In the genomic region with DNA sequence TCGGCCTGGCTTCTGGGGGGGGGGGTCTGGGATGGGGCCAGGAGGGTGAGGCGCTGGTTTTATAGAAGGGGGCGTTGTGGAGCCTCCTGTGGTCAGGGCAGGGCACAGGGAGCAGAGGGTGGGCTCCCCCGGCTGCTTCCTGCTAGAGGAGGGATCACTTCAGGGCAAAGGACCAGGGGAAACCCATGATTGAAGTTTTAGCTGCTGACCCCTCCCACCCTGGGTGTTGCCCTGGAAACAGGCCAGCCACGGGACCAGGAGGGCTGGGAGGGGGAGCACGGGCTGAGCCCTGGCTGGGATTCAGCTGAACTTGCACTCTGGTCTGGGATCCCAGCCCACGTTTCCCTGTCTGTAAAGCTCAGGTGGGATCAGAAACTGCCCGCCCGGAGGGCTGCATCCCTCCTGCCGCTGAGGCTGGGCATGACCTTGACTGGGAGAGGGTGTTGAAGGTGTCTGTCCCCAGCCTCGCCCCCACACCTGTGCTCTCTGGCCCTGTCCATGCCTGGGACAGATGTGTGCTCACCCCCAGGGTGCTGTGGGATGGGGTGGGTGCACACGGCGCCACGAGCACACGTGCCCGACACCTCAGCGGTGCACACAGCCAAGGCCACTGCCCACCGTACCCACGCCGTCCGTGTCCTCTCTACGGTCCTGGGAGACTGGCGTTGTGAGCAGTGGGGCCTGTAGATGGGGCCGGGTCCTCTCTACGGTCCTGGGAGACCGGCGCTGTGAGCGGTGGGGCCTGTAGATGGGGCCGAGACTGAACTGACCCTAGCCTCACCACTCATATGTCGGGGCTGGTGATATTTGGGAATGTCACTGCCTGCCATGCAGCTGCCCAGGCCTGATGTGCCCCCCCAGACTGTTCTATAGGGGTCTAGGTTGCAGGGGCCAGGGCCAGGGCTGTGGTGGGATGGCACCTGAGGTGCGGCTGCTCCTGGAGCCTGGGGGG, we compare ENCODE assay signal across 8 cellular contexts. TPM values are rescaled to one million over a fixed set of nuclear protein-coding genes. Genes with fewer than 3 reads are reported as not detected.
A peak's percentile ranks its signal among the peaks of the same experiment; 100 is the strongest.
DNase-seq lines count a peak whose midpoint lies in the region; ATAC-seq, FAIRE-seq and TF ChIP-seq lines count a peak whose summit lies in the region.

No MANE protein-coding gene starts in this region.

- peak overlapping the region; percentile 87 for H3K4me2 ChIP-seq in H1 (ENCODE audit: insufficient read depth in 1 of 2, low read depth in 2 of 2, low read length in 2 of 2)

- H2AFZ ChIP-seq in H1 (ENCODE audit: low read length) = no peak overlapping the region

- DNase-seq in GM10266 (ENCODE audit: extremely low spot score) (peak; percentile 82), RCC 7860 (ENCODE audit: low spot score) (peak; percentile 75), H1 (ENCODE audit: low read depth in 1 of 2, low spot score in 2 of 2) (peak; percentile 67 to 89), lung microvascular endothelial cell (ENCODE audit: low read depth in 2 of 2) (peak; percentile 87 to 99), uterus (peak; percentile 96), natural killer cell (no peak)

- peaks cover 7 to 24% of the 10 kb centered on the region in 2 experiments for H4K20me1 ChIP-seq in H1 (replicated peaks in 1 of 2; ENCODE audit: control insufficient read depth in 1 of 2, insufficient read depth in 2 of 2, low read length in 2 of 2)

- intact Hi-C loops in uterus (cut with DNase I; ENCODE audit: low total_unique reads) (no loop called here), natural killer cell (cut with micrococcal nuclease) (loop anchor here (10.0 kb wide), 1 partner anchor 70 kb away; a partner anchor contains a TSS)

- peak overlapping the region; percentile 57; the same call in 1 of the 2 replicates for H2AK5ac ChIP-seq in H1 (ENCODE audit: low read depth, low read length)

- H2BK120ac ChIP-seq in H1 (replicated peaks; ENCODE audit: low read depth, low read length) = no peak overlapping the region

- ATAC-seq in HG02884 (IDR thresholded peaks at IDR 0.05; ENCODE audit: unreplicated experiment) = no peak
- ATAC-seq in HG03571 (IDR thresholded peaks at IDR 0.05; ENCODE audit: unreplicated experiment) = no peak
- no peak for ATAC-seq in natural killer cell

- peaks cover 27% of the 10 kb centered on the region; the same call in 1 of the 2 replicates for H3K23me2 ChIP-seq in H1 (ENCODE audit: low read depth, low read length)

- H3K18ac ChIP-seq in H1 (ENCODE audit: extremely low read depth, low read length) = peak overlapping the region; percentile 81

- H3K4me3 ChIP-seq in H1 (ENCODE audit: extremely low read depth in 1 of 4, insufficient read depth in 2 of 4, low read depth in 3 of 4, low read length in 4 of 4) (peak overlapping the region; percentile 51 to 96 (median 74)), uterus (peak overlapping the region; percentile 71 to 99)

- POLR2A ChIA-PET in H1 (lab: Charles Lee; ENCODE audit: partially characterized antibody) = interaction anchor here (0.8 to 40.4 kb wide), 8 partner anchors 12 to 210 kb away, joined by 3 to 1917 read pairs (median 3); a partner anchor contains a TSS

- H4K8ac ChIP-seq in H1 (ENCODE audit: extremely low read depth, insufficient read depth, low read length) = peak overlapping the region; percentile 0; the same call in 1 of the 2 replicates

- no peaks in the 10 kb centered on the region for H3K36me3 Mint-ChIP-seq in natural killer cell

- H3K27ac Mint-ChIP-seq in natural killer cell = peak overlapping the region in 1 of 2 donors; percentile 14

- FAIRE-seq in RCC 7860 (lab: Jason Lieb, UNC) = peak; percentile 34
- peak; percentile 36 for FAIRE-seq in H1 (lab: Jason Lieb, UNC)

- peak overlapping the region; percentile 61 for H4K5ac ChIP-seq in H1 (ENCODE audit: insufficient read length, low read depth, low read length)

- H2BK20ac ChIP-seq in H1 (ENCODE audit: low read length) = peak overlapping the region; percentile 98

- peak overlapping the region; percentile 3 for H3K56ac ChIP-seq in H1 (replicated peaks; ENCODE audit: insufficient read length, low read depth, low read length)

- H2BK12ac ChIP-seq in H1 (ENCODE audit: low read depth, low read length) = peak overlapping the region; percentile 77; the same call in 1 of the 2 replicates

- H3K14ac ChIP-seq in H1 (ENCODE audit: insufficient read length) = no peak overlapping the region

- peaks cover 9% of the 10 kb centered on the region; the same call in 1 of the 2 replicates for H3K79me1 ChIP-seq in H1 (ENCODE audit: low read depth, low read length)

- H3K9ac ChIP-seq in H1 (replicated peaks in 1 of 4; ENCODE audit: extremely low read depth in 1 of 4, low read depth in 3 of 4, low read length in 3 of 4) = peak overlapping the region in 3 of 4 experiments; percentile 42 to 54 (median 45); a peak in 2 of 7 replicates

- H3K27ac ChIP-seq in H1 (ENCODE audit: low read depth, low read length) = peak overlapping the region; percentile 67
- H3K27ac ChIP-seq in uterus = peak overlapping the region; percentile 95 to 97

- TF ChIP-seq CTCF in GM10266 (IDR thresholded peaks at IDR 0.05; ENCODE audit: control insufficient read depth, insufficient read depth, low read depth, missing control alignments) (no peak), H1 (IDR thresholded peaks at IDR 0.05; ENCODE audit: control extremely low read depth in 1 of 3, insufficient read depth in 1 of 3, low read depth in 1 of 3, low read length in 3 of 3) (no peak), uterus (IDR thresholded peaks at IDR 0.05) (peak in 1 of 4 experiments; percentile 14), natural killer cell (IDR thresholded peaks at IDR 0.05) (no peak)

- CTCF ChIA-PET in H1 (lab: Charles Lee; ENCODE audit: partially characterized antibody) = interaction anchor here (0.8 to 6.7 kb wide), 14 partner anchors 10 to 206 kb away, joined by 3 to 74 read pairs (median 4); no protein-coding TSS in a partner anchor

- 50% methylated on average over 27 of the region's 31 CpGs; no CpG with 5 or more reads in 1 of the 2 experiments for WGBS in H1 (ENCODE audit: extremely low coverage in 1 of 2, insufficient coverage in 1 of 2, insufficient read length in 1 of 2, insufficient replicate concordance in 2 of 2, low coverage in 1 of 2, low lambda C conversion rate in 2 of 2, missing lambda C conversion rate in 1 of 2), 2 experiments

- TF ChIP-seq POLR2A in H1 (IDR thresholded peaks at IDR 0.05; ENCODE audit: control extremely low read depth in 1 of 2, low read depth in 2 of 2, low read length in 2 of 2) (0 out of 3 replicates have a peak, but pooled peaks of 1 of the 2 experiments have one; percentile 7), uterus (IDR thresholded peaks at IDR 0.05) (no peak)

- peak overlapping the region; percentile 92 for H2BK5ac ChIP-seq in H1 (ENCODE audit: low read depth, low read length)

- peak overlapping the region; percentile 100; the same call in 1 of the 2 replicates for H2BK15ac ChIP-seq in H1 (ENCODE audit: low read length)

- H3K9me3 ChIP-seq in H1 (ENCODE audit: insufficient read depth in 2 of 2, low read depth in 1 of 2, low read length in 1 of 2) (no peaks in the 10 kb centered on the region), uterus (no peaks in the 10 kb centered on the region)

- TF ChIP-seq RAD21 in H1 (IDR thresholded peaks at IDR 0.05 in 1 of 2, conservative IDR thresholded peaks at IDR 0.05 in 1 of 2; ENCODE audit: low read depth in 2 of 2, low read length in 2 of 2) = no peak

- H3K4me3 Mint-ChIP-seq in natural killer cell = no peak overlapping the region

- no peaks in the 10 kb centered on the region for H3K27me3 Mint-ChIP-seq in natural killer cell (ENCODE audit: low read depth in 2 of 2)

- peak overlapping the region; percentile 96 for H4K91ac ChIP-seq in H1 (replicated peaks; ENCODE audit: insufficient read length, low read length)

- H3K36me3 ChIP-seq in H1 (ENCODE audit: control insufficient read depth in 2 of 4, insufficient read depth in 4 of 4, low read length in 3 of 4) = peaks cover 2 to 8% (median 6%) of the 10 kb centered on the region in 4 experiments; a peak in 6 of 8 replicates
- no peaks in the 10 kb centered on the region for H3K36me3 ChIP-seq in uterus

- H3K79me2 ChIP-seq in H1 (ENCODE audit: control insufficient read depth in 1 of 2, insufficient read depth in 2 of 2, low read length in 2 of 2) = peaks cover 0 to 27% of the 10 kb centered on the region in 2 experiments; a peak in 2 of 4 replicates

- no peak overlapping the region for H3K23ac ChIP-seq in H1 (ENCODE audit: insufficient read length)

- H3K4ac ChIP-seq in H1 (replicated peaks; ENCODE audit: insufficient read length, low read depth, low read length) = peak overlapping the region; percentile 25

- no peak for TF ChIP-seq EP300 in H1 (IDR thresholded peaks at IDR 0.05; ENCODE audit: borderline replicate concordance in 1 of 2, low read depth in 2 of 2, low read length in 2 of 2)

- H3K4me1 ChIP-seq in H1 (replicated peaks in 1 of 4; ENCODE audit: control insufficient read depth in 3 of 4, insufficient read depth in 4 of 4, low read length in 3 of 4) = peaks cover 0 to 41% (median 25%) of the 10 kb centered on the region in 4 experiments; a peak in 6 of 7 replicates
- peaks cover 17 to 34% of the 10 kb centered on the region in 2 donors for H3K4me1 ChIP-seq in uterus

- H3K9me3 Mint-ChIP-seq in natural killer cell = no peaks in the 10 kb centered on the region

- H3K27me3 ChIP-seq in H1 (replicated peaks in 1 of 4; ENCODE audit: control insufficient read depth in 3 of 4, extremely low read depth in 1 of 4, insufficient read depth in 3 of 4, low read length in 3 of 4) (no peaks in the 10 kb centered on the region; a peak in 4 of 7 replicates), uterus (no peaks in the 10 kb centered on the region)

- H3K4me1 Mint-ChIP-seq in natural killer cell = peaks cover 0 to 41% of the 10 kb centered on the region in 2 donors

RNA-seq across cellular contexts. Expression of a gene that starts 2.3 kb away (rescaled TPM):
- total RNA-seq in H1 (2021; fragmentation: NEBNext Ultra II Directional; extraction: Animal tissue kit (Norgen Biotek cat#: 25700)) = 74.1 and 75.8 TPM in 2 replicates
- polyA plus RNA-seq in H1 (2011; rRNA removed) = 145 and 217 TPM in 2 replicates
- polyA plus RNA-seq in H1 (2011; cell fraction: cytosol; rRNA removed) = 167 TPM
- polyA plus RNA-seq in H1 (2011; cell fraction: nucleus; rRNA removed) = 298 TPM
- polyA plus RNA-seq in H1 (2012, experiment 1 of 2) = 43.0 to 90.8 TPM (median 85.3 TPM) in 4 replicates
- polyA plus RNA-seq in H1 (2012, experiment 2 of 2) = 79.3 TPM
- polyA plus RNA-seq in H1 (2013, experiment 1 of 2) = 88.9 TPM
- polyA plus RNA-seq in H1 (2013, experiment 2 of 2) = 84.1 TPM
- 55.7 and 63.0 TPM in 2 replicates for polyA minus RNA-seq in H1 (2011; rRNA and poly(A)+ RNA removed)
- polyA minus RNA-seq in H1 (2011; cell fraction: cytosol; rRNA and poly(A)+ RNA removed) = 58.9 TPM
- 56.8 TPM for polyA minus RNA-seq in H1 (2011; cell fraction: nucleus; rRNA and poly(A)+ RNA removed)
- total RNA-seq in lung microvascular endothelial cell (79.8 and 182 TPM in 2 replicates), uterus (100 to 1,000 TPM in 2 of 4 donors, 10 to 100 TPM in 2; 68.4 to 119 (median 105) TPM), natural killer cell (10 to 100 TPM; 11.2 to 18.6 (median 14.6) TPM)

RNA-seq across cellular contexts. Expression of a gene that starts 2.6 kb away (rescaled TPM):
- 151 and 167 TPM in 2 replicates for total RNA-seq in H1 (2021; fragmentation: NEBNext Ultra II Directional; extraction: Animal tissue kit (Norgen Biotek cat#: 25700))
- polyA plus RNA-seq in H1 (2011; rRNA removed) = 140 and 142 TPM in 2 replicates
- 136 TPM for polyA plus RNA-seq in H1 (2011; cell fraction: cytosol; rRNA removed)
- 416 TPM for polyA plus RNA-seq in H1 (2011; cell fraction: nucleus; rRNA removed)
- 193 to 318 TPM (median 295 TPM) in 4 replicates for polyA plus RNA-seq in H1 (2012, experiment 1 of 2)
- polyA plus RNA-seq in H1 (2012, experiment 2 of 2) = 68.0 TPM
- 240 TPM for polyA plus RNA-seq in H1 (2013, experiment 1 of 2)
- 247 TPM for polyA plus RNA-seq in H1 (2013, experiment 2 of 2)
- 72.5 and 95.8 TPM in 2 replicates for polyA minus RNA-seq in H1 (2011; rRNA and poly(A)+ RNA removed)
- polyA minus RNA-seq in H1 (2011; cell fraction: cytosol; rRNA and poly(A)+ RNA removed) = 138 TPM
- 79.6 TPM for polyA minus RNA-seq in H1 (2011; cell fraction: nucleus; rRNA and poly(A)+ RNA removed)
- total RNA-seq in lung microvascular endothelial cell (246 and 284 TPM in 2 replicates), uterus (10 to 100 TPM; 10.5 to 81.5 (median 42.8) TPM), natural killer cell (10 to 100 TPM; 48.2 to 63.8 (median 61.2) TPM)

RNA-seq across cellular contexts. Expression of a gene that starts 12.2 kb away (rescaled TPM):
- total RNA-seq in H1 (2021; fragmentation: NEBNext Ultra II Directional; extraction: Animal tissue kit (Norgen Biotek cat#: 25700)) = 93.4 and 101 TPM in 2 replicates
- 212 and 257 TPM in 2 replicates for polyA plus RNA-seq in H1 (2011; rRNA removed)
- polyA plus RNA-seq in H1 (2011; cell fraction: cytosol; rRNA removed) = 196 TPM
- polyA plus RNA-seq in H1 (2011; cell fraction: nucleus; rRNA removed) = 315 TPM
- polyA plus RNA-seq in H1 (2012, experiment 1 of 2) = 85.6 to 141 TPM (median 135 TPM) in 4 replicates
- polyA plus RNA-seq in H1 (2012, experiment 2 of 2) = 137 TPM
- 105 TPM for polyA plus RNA-seq in H1 (2013, experiment 1 of 2)
- polyA plus RNA-seq in H1 (2013, experiment 2 of 2) = 114 TPM
- polyA minus RNA-seq in H1 (2011; rRNA and poly(A)+ RNA removed) = 117 and 123 TPM in 2 replicates
- 66.3 TPM for polyA minus RNA-seq in H1 (2011; cell fraction: cytosol; rRNA and poly(A)+ RNA removed)
- polyA minus RNA-seq in H1 (2011; cell fraction: nucleus; rRNA and poly(A)+ RNA removed) = 80.7 TPM
- total RNA-seq in lung microvascular endothelial cell (460 and 726 TPM in 2 replicates), uterus (100 to 1,000 TPM in 3 of 4 donors, 10 to 100 TPM in 1; 76.8 to 382 (median 259) TPM), natural killer cell (10 to 100 TPM; 40.9 to 68.3 (median 52.9) TPM)

RNA-seq across cellular contexts. Expression of a gene that starts 17.2 kb away (rescaled TPM):
- total RNA-seq in H1 (2021; fragmentation: NEBNext Ultra II Directional; extraction: Animal tissue kit (Norgen Biotek cat#: 25700)) = 26.4 and 29.3 TPM in 2 replicates
- polyA plus RNA-seq in H1 (2011; rRNA removed) = 18.2 and 34.9 TPM in 2 replicates
- polyA plus RNA-seq in H1 (2011; cell fraction: cytosol; rRNA removed) = 27.3 TPM
- 119 TPM for polyA plus RNA-seq in H1 (2011; cell fraction: nucleus; rRNA removed)
- 11.5 to 25.5 TPM (median 19.6 TPM) in 4 replicates for polyA plus RNA-seq in H1 (2012, experiment 1 of 2)
- polyA plus RNA-seq in H1 (2012, experiment 2 of 2) = 13.0 TPM
- polyA plus RNA-seq in H1 (2013, experiment 1 of 2) = 19.0 TPM
- polyA plus RNA-seq in H1 (2013, experiment 2 of 2) = 17.3 TPM
- 2.3 and 2.9 TPM in 2 replicates for polyA minus RNA-seq in H1 (2011; rRNA and poly(A)+ RNA removed)
- 10.1 TPM for polyA minus RNA-seq in H1 (2011; cell fraction: cytosol; rRNA and poly(A)+ RNA removed)
- polyA minus RNA-seq in H1 (2011; cell fraction: nucleus; rRNA and poly(A)+ RNA removed) = 19.8 TPM
- total RNA-seq in lung microvascular endothelial cell (11.6 and 15.9 TPM in 2 replicates), uterus (10 to 100 TPM in 1 of 4 donors, 1 to 10 TPM in 2, under 1 TPM in 1; 0.77 to 15.5 (median 2.5) TPM), natural killer cell (10 to 100 TPM in 1 of 3 donors, 1 to 10 TPM in 2; 3.4 to 10.1 (median 3.8) TPM)

RNA-seq across cellular contexts. Expression of a gene that starts 26.3 kb away (rescaled TPM):
- total RNA-seq in H1 (2021; fragmentation: NEBNext Ultra II Directional; extraction: Animal tissue kit (Norgen Biotek cat#: 25700)) = 62.1 and 62.2 TPM in 2 replicates
- 30.9 and 63.7 TPM in 2 replicates for polyA plus RNA-seq in H1 (2011; rRNA removed)
- 23.5 TPM for polyA plus RNA-seq in H1 (2011; cell fraction: cytosol; rRNA removed)
- 272 TPM for polyA plus RNA-seq in H1 (2011; cell fraction: nucleus; rRNA removed)
- 27.2 to 66.6 TPM (median 57.4 TPM) in 4 replicates for polyA plus RNA-seq in H1 (2012, experiment 1 of 2)
- polyA plus RNA-seq in H1 (2012, experiment 2 of 2) = 30.4 TPM
- 53.9 TPM for polyA plus RNA-seq in H1 (2013, experiment 1 of 2)
- 50.2 TPM for polyA plus RNA-seq in H1 (2013, experiment 2 of 2)
- 20.4 and 30.0 TPM in 2 replicates for polyA minus RNA-seq in H1 (2011; rRNA and poly(A)+ RNA removed)
- 34.8 TPM for polyA minus RNA-seq in H1 (2011; cell fraction: cytosol; rRNA and poly(A)+ RNA removed)
- polyA minus RNA-seq in H1 (2011; cell fraction: nucleus; rRNA and poly(A)+ RNA removed) = 76.6 TPM
- total RNA-seq in lung microvascular endothelial cell (33.3 and 50.6 TPM in 2 replicates), uterus (10 to 100 TPM; 16.9 to 96.2 (median 37.1) TPM), natural killer cell (100 to 1,000 TPM; 184 to 218 (median 201) TPM)
